1 cellular context compared by ENCODE assay signal in genomic region chr2:166343467-166343866, GRCh38.
TF ChIP-seq lines count a peak whose summit lies in the region.

No MANE protein-coding gene starts in this region.

TF ChIP-seq in IMR-90, 13 proteins besides CTCF, POLR2A, EP300 and RAD21 (continued from another document):
- TF ChIP-seq, protein P1, sequence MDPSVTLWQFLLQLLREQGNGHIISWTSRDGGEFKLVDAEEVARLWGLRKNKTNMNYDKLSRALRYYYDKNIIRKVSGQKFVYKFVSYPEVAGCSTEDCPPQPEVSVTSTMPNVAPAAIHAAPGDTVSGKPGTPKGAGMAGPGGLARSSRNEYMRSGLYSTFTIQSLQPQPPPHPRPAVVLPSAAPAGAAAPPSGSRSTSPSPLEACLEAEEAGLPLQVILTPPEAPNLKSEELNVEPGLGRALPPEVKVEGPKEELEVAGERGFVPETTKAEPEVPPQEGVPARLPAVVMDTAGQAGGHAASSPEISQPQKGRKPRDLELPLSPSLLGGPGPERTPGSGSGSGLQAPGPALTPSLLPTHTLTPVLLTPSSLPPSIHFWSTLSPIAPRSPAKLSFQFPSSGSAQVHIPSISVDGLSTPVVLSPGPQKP (IDR thresholded peaks at IDR 0.05; ENCODE audit: borderline replicate concordance, low read depth, low read length): no peak
